Comparison of ENCODE assay signal across 14 cellular contexts in genomic region chr10:110843796-110844616, GRCh38. TPM values are rescaled to one million over a fixed set of nuclear protein-coding genes. Genes with fewer than 3 reads are reported as not detected.
DNase-seq lines count a peak whose midpoint lies in the region; ATAC-seq and TF ChIP-seq lines count a peak whose summit lies in the region.
"Had no signal": no experiment of that assay in that cellular context is flagged by ENCODE, and none has a peak within 500 bp of the region (broad histone marks: within the 10 kb centered on the region; RNA-seq: fewer than 3 reads in every experiment).

No MANE protein-coding gene starts in this region.

- no peaks in the 10 kb centered on the region for H3F3A ChIP-seq in OCI-LY1 (ENCODE audit: insufficient read depth, low read length)
- no peaks in the 10 kb centered on the region for H3F3A ChIP-seq in neural progenitor cell (ENCODE audit: low read depth)

- DNase-seq in T-helper 2 cell treated with Interferon-gamma antibody and Interleukin-4, amounts not matched to agents 5 μg/mL and 100 μg/mL, for 36 hours (ENCODE audit: low spot score): no peak
- DNase-seq in T-helper 2 cell (no peak), neural progenitor cell (ENCODE audit: low spot score) (no peak), DMS79 (lab: John Stamatoyannopoulos, UW) (no peak), COLO668 (lab: John Stamatoyannopoulos, UW; ENCODE audit: unreplicated experiment) (no peak)
- no peak for DNase-seq in effector memory CD8-positive, alpha-beta T cell
- DNase-seq in stimulated activated naive B cell treated with anti-CD40 and anti-IgM and Interleukin-4, amounts not matched to agents 10 μg/mL and 1 μg/mL and 100 μg/mL, for 72 hours: no peak
- DNase-seq: 8988T; activated CD4-positive, alpha-beta T cell treated with anti-CD3 and anti-CD28 coated beads for 1 hour; cortex of kidney; DMS153; NCI-H1105; SIG-M5 had no signal

- TF ChIP-seq CTCF in OCI-LY1 (IDR thresholded peaks at IDR 0.05; ENCODE audit: low read length) (no peak), neural progenitor cell (IDR thresholded peaks at IDR 0.05) (no peak)

- no peaks in the 10 kb centered on the region for H3K9me3 Mint-ChIP-seq in T-helper 2 cell treated with Interferon-gamma antibody and Interleukin-4, amounts not matched to agents 5 μg/mL and 100 μg/mL, for 36 hours
- H3K9me3 Mint-ChIP-seq in effector memory CD8-positive, alpha-beta T cell: no peaks in the 10 kb centered on the region
- peaks cover 0 to 2% of the 10 kb centered on the region in 2 donors for H3K9me3 Mint-ChIP-seq in stimulated activated naive B cell treated with anti-CD40 and anti-IgM and Interleukin-4, amounts not matched to agents 10 μg/mL and 1 μg/mL and 100 μg/mL, for 72 hours
- H3K9me3 Mint-ChIP-seq in neural progenitor cell: no peaks in the 10 kb centered on the region

- ATAC-seq in effector memory CD8-positive, alpha-beta T cell (replicated peaks): no peak
- no peak for ATAC-seq in stimulated activated naive B cell treated with anti-CD40 and anti-IgM and Interleukin-4, amounts not matched to agents 10 μg/mL and 1 μg/mL and 100 μg/mL, for 72 hours (replicated peaks)

- H4K20me1 ChIP-seq in OCI-LY1 (ENCODE audit: insufficient read depth, low read length): no peaks in the 10 kb centered on the region
- no peaks in the 10 kb centered on the region for H4K20me1 ChIP-seq in neural progenitor cell (ENCODE audit: low read depth)

- peaks cover 43% of the 10 kb centered on the region for H3K4me1 Mint-ChIP-seq in T-helper 2 cell treated with Interferon-gamma antibody and Interleukin-4, amounts not matched to agents 5 μg/mL and 100 μg/mL, for 36 hours (ENCODE audit: low read depth)
- H3K4me1 Mint-ChIP-seq in effector memory CD8-positive, alpha-beta T cell (ENCODE audit: low read depth in 2 of 2): peaks cover 47 to 53% of the 10 kb centered on the region in 2 donors
- H3K4me1 Mint-ChIP-seq in stimulated activated naive B cell treated with anti-CD40 and anti-IgM and Interleukin-4, amounts not matched to agents 10 μg/mL and 1 μg/mL and 100 μg/mL, for 72 hours: peaks cover 74 to 82% of the 10 kb centered on the region in 2 donors
- H3K4me1 Mint-ChIP-seq in neural progenitor cell: peaks cover 34% of the 10 kb centered on the region

- H3K27ac ChIP-seq in OCI-LY1 (ENCODE audit: low read depth, low read length, poor library complexity, severe bottlenecking) (peak overlapping the region; percentile 99), neural progenitor cell (no peak overlapping the region)

- peak overlapping the region; percentile 22 for H3K4me3 ChIP-seq in OCI-LY1 (ENCODE audit: low read depth, low read length, poor library complexity, severe bottlenecking)
- H3K4me3 ChIP-seq in neural progenitor cell: no peak overlapping the region

- peaks cover 2% of the 10 kb centered on the region for H3K36me3 Mint-ChIP-seq in T-helper 2 cell treated with Interferon-gamma antibody and Interleukin-4, amounts not matched to agents 5 μg/mL and 100 μg/mL, for 36 hours (ENCODE audit: low read depth)
- H3K36me3 Mint-ChIP-seq in effector memory CD8-positive, alpha-beta T cell (ENCODE audit: insufficient read depth): peaks cover 4% of the 10 kb centered on the region
- H3K36me3 Mint-ChIP-seq in stimulated activated naive B cell treated with anti-CD40 and anti-IgM and Interleukin-4, amounts not matched to agents 10 μg/mL and 1 μg/mL and 100 μg/mL, for 72 hours: peaks cover 0 to 4% of the 10 kb centered on the region in 2 donors
- H3K36me3 Mint-ChIP-seq in neural progenitor cell: no peaks in the 10 kb centered on the region

- H2AFZ ChIP-seq in OCI-LY1 (ENCODE audit: low read length) (no peak overlapping the region), neural progenitor cell (replicated peaks) (no peak overlapping the region)

- H3K9ac ChIP-seq in OCI-LY1 (ENCODE audit: low read length) (peak overlapping the region; percentile 47), neural progenitor cell (no peak overlapping the region)

- no peaks in the 10 kb centered on the region for H3K79me2 ChIP-seq in OCI-LY1 (ENCODE audit: insufficient read depth, low read length)
- H3K79me2 ChIP-seq in neural progenitor cell (ENCODE audit: low read depth): no peaks in the 10 kb centered on the region

- peaks cover 86% of the 10 kb centered on the region for H3K4me1 ChIP-seq in OCI-LY1 (ENCODE audit: insufficient read depth, low read length, severe bottlenecking)
- H3K4me1 ChIP-seq in neural progenitor cell: peaks cover 6% of the 10 kb centered on the region

- no peaks in the 10 kb centered on the region for H3K27me3 Mint-ChIP-seq in T-helper 2 cell treated with Interferon-gamma antibody and Interleukin-4, amounts not matched to agents 5 μg/mL and 100 μg/mL, for 36 hours (ENCODE audit: low read depth)
- H3K27me3 Mint-ChIP-seq in effector memory CD8-positive, alpha-beta T cell: no peaks in the 10 kb centered on the region
- no peaks in the 10 kb centered on the region for H3K27me3 Mint-ChIP-seq in stimulated activated naive B cell treated with anti-CD40 and anti-IgM and Interleukin-4, amounts not matched to agents 10 μg/mL and 1 μg/mL and 100 μg/mL, for 72 hours
- peaks cover 6% of the 10 kb centered on the region for H3K27me3 Mint-ChIP-seq in neural progenitor cell (ENCODE audit: insufficient read depth, low read depth)

- peak overlapping the region; percentile 86 for H3K4me2 ChIP-seq in OCI-LY1 (ENCODE audit: low read length)
- no peak overlapping the region for H3K4me2 ChIP-seq in neural progenitor cell

- H3K36me3 ChIP-seq in OCI-LY1 (ENCODE audit: insufficient read depth, low read length) (no peaks in the 10 kb centered on the region), neural progenitor cell (no peaks in the 10 kb centered on the region)

- H3K27me3 ChIP-seq in OCI-LY1 (ENCODE audit: insufficient read depth, low read length) (no peaks in the 10 kb centered on the region), neural progenitor cell (no peaks in the 10 kb centered on the region)

- peak overlapping the region; percentile 56 for H3K4me3 Mint-ChIP-seq in T-helper 2 cell treated with Interferon-gamma antibody and Interleukin-4, amounts not matched to agents 5 μg/mL and 100 μg/mL, for 36 hours
- peak overlapping the region in 1 of 2 donors; percentile 33 for H3K4me3 Mint-ChIP-seq in effector memory CD8-positive, alpha-beta T cell
- H3K4me3 Mint-ChIP-seq in stimulated activated naive B cell treated with anti-CD40 and anti-IgM and Interleukin-4, amounts not matched to agents 10 μg/mL and 1 μg/mL and 100 μg/mL, for 72 hours: peak overlapping the region in 1 of 2 donors; percentile 47
- H3K4me3 Mint-ChIP-seq in neural progenitor cell: no peak overlapping the region

- peak overlapping the region; percentile 49 for H3K27ac Mint-ChIP-seq in T-helper 2 cell treated with Interferon-gamma antibody and Interleukin-4, amounts not matched to agents 5 μg/mL and 100 μg/mL, for 36 hours
- H3K27ac Mint-ChIP-seq in effector memory CD8-positive, alpha-beta T cell: peak overlapping the region; percentile 87 to 90
- H3K27ac Mint-ChIP-seq in stimulated activated naive B cell treated with anti-CD40 and anti-IgM and Interleukin-4, amounts not matched to agents 10 μg/mL and 1 μg/mL and 100 μg/mL, for 72 hours: peak overlapping the region; percentile 97
- H3K27ac Mint-ChIP-seq in neural progenitor cell: no peak overlapping the region

- no peaks in the 10 kb centered on the region for H3K9me3 ChIP-seq in OCI-LY1 (ENCODE audit: low read length)
- H3K9me3 ChIP-seq in neural progenitor cell (ENCODE audit: low read depth): no peaks in the 10 kb centered on the region

- no peaks in the 10 kb centered on the region for H3K9me2 ChIP-seq in OCI-LY1 (ENCODE audit: low read depth, low read length)

RNA-seq across cellular contexts. Expression of gene PDCD4, which starts 27.7 kb away (rescaled TPM):
- 57.7 and 106 TPM in 2 replicates for total RNA-seq in neural progenitor cell (ENCODE audit: low replicate concordance)
